In the genomic region with DNA sequence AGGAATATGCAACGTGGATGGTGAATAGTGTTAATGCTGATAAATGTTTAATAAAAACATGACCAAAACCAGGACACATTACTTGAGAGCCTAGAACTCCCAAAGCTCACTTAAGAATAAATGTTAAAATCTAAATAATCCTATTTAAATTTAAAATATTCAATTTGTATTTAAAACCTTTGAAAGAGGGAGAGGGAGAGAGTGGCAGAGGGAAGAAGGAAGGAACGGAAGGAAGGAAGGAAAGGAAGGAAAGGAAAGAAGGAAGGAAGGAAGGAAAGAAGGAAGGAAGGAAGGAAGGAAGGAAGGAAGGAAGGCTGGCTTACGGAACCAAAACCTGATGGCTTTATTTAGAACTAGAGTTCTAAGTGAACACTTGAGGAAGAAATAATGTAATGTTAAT, we compare ENCODE assay signal across 3 cellular contexts.
"Had no signal": no experiment of that assay in that cellular context is flagged by ENCODE, and none has a peak within 500 bp of the region (broad histone marks: within the 10 kb centered on the region; RNA-seq: fewer than 3 reads in every experiment).

No MANE protein-coding gene starts in this region.

- DNase-seq: GDM1, GF-D8 had no signal

- H3K4me3 ChIP-seq: GM12878 had no signal
